Comparison of ENCODE assay signal across 9 cellular contexts in the genomic region with DNA sequence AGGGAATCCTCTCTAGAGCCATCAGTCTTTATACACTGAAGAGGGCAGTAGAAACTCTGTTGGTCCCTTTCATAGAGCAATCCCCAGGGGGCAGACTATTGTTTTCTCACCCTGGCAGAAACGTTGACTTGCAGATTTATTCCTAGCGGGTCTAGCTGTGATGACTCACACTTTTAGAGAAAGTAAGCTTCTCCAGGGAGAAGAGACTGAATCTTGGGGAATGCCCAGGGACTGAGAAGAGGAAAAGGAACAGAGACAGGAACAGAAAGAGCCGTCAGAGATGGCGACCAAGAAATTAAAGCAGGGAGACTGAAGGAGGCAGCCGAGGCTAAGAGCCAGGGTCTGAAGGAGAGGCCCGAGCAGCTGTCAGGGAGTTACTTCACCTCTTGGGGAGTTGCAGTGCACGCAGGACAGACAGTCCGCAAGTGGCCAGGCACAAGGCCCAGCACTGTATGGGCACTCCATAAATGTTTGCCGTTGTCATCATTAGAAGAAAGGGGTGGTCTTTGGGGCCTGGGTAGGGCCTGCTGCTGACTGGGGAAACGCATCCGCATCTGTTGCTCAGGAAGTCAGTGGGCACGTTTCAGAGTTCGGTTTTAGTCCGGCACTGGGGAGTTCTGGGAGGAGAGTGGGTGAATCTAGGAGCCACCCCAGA. TPM values are rescaled to one million over a fixed set of nuclear protein-coding genes. Genes with fewer than 3 reads are reported as not detected.
DNase-seq lines count a peak whose midpoint lies in the region; TF ChIP-seq lines count a peak whose summit lies in the region.
"Had no signal": no experiment of that assay in that cellular context is flagged by ENCODE, and none has a peak within 500 bp of the region (broad histone marks: within the 10 kb centered on the region; RNA-seq: fewer than 3 reads in every experiment).

No MANE protein-coding gene starts in this region.

- H3K36me3 ChIP-seq in Peyer's patch: peaks cover 0 to 44% (median 2%) of the 10 kb centered on the region in 3 donors
- peaks cover 6 to 11% of the 10 kb centered on the region in 2 donors for H3K36me3 ChIP-seq in ascending aorta
- peaks cover 6% of the 10 kb centered on the region for H3K36me3 ChIP-seq in left ventricle myocardium inferior

- no peaks in the 10 kb centered on the region for H3K9me3 ChIP-seq in Peyer's patch
- H3K9me3 ChIP-seq in ascending aorta: no peaks in the 10 kb centered on the region
- H3K9me3 ChIP-seq in left ventricle myocardium inferior (replicated peaks): no peaks in the 10 kb centered on the region

- no peak for TF ChIP-seq POLR2A in Peyer's patch (IDR thresholded peaks at IDR 0.05)

- in situ Hi-C loops in GM13977 (cut with MboI; ENCODE audit: low pct_unique_long_range_greater_than_20kb, low sequenced_read_pairs, unreplicated experiment): no loop called here

- no peaks in the 10 kb centered on the region for H3K27me3 ChIP-seq in Peyer's patch
- no peaks in the 10 kb centered on the region for H3K27me3 ChIP-seq in ascending aorta
- H3K27me3 ChIP-seq in left ventricle myocardium inferior (ENCODE audit: low read depth): no peaks in the 10 kb centered on the region

- H3K27ac ChIP-seq in Peyer's patch (peak overlapping the region; percentile 62 to 84 (median 62)), ascending aorta (peak overlapping the region; percentile 75 to 81), left ventricle myocardium inferior (replicated peaks) (peak overlapping the region; percentile 83)

- intact Hi-C loops in ascending aorta (cut with DNase I) (loop anchor here (2.0 to 5.0 kb wide), 4 partner anchors 59 to 141 kb away; a partner anchor contains a TSS), left ventricle myocardium inferior (cut with micrococcal nuclease) (no loop called here)

- H3K4me3 ChIP-seq in Peyer's patch (peak overlapping the region in 3 of 4 donors; percentile 7 to 8 (median 7)), ascending aorta (peak overlapping the region in 1 of 2 donors; percentile 44), left ventricle myocardium inferior (peak overlapping the region; percentile 39)

- peak; percentile 67 for DNase-seq in Ammon's horn (ENCODE audit: low spot score)
- peak; percentile 81 for DNase-seq in GM13977 (ENCODE audit: low spot score)
- peak; percentile 56 for DNase-seq in HK-2 (ENCODE audit: unreplicated experiment)
- DNase-seq in Peyer's patch: peak in 1 of 3 donors; percentile 63
- DNase-seq in ascending aorta (ENCODE audit: low spot score in 2 of 2): peak in 1 of 2 donors; percentile 86
- DNase-seq in left ventricle myocardium inferior: no peak
- DNase-seq in pulmonary artery endothelial cell (ENCODE audit: low read depth, low spot score): peak; percentile 96
- DNase-seq in T-helper 9 cell: no peak

- TF ChIP-seq CTCF in GM13977 (IDR thresholded peaks at IDR 0.05; ENCODE audit: extremely low read depth, insufficient read depth, missing control alignments): peak; percentile 53
- TF ChIP-seq CTCF in Peyer's patch (IDR thresholded peaks at IDR 0.05): peak; percentile 31 to 67 (median 61)
- peak; percentile 40 to 56 (median 56) for TF ChIP-seq CTCF in ascending aorta (IDR thresholded peaks at IDR 0.05)
- peak; percentile 57 for TF ChIP-seq CTCF in left ventricle myocardium inferior (IDR thresholded peaks at IDR 0.05; ENCODE audit: borderline replicate concordance)

- H3K4me1 ChIP-seq in Peyer's patch (peaks cover 0 to 61% (median 9%) of the 10 kb centered on the region in 4 donors), ascending aorta (peaks cover 5 to 30% of the 10 kb centered on the region in 2 donors), left ventricle myocardium inferior (peaks cover 68% of the 10 kb centered on the region)

RNA-seq across cellular contexts. Expression of a gene that starts 13.0 kb away (rescaled TPM):
- total RNA-seq in Peyer's patch (100 to 1,000 TPM; 145 to 543 (median 176) TPM), ascending aorta (not detected), left ventricle myocardium inferior (0.08 TPM), pulmonary artery endothelial cell (not detected in 2 replicates)
- total RNA-seq: T-helper 2 cell treated with Interferon-gamma antibody and Interleukin-4, amounts not matched to agents 100 ng/mL and 5 ng/mL, for 36 hours had no signal

RNA-seq across cellular contexts. Expression of a gene that starts 18.4 kb away (rescaled TPM):
- total RNA-seq in Peyer's patch (100 to 1,000 TPM in 3 of 4 donors, 10 to 100 TPM in 1; 90.8 to 547 (median 393) TPM), ascending aorta (528 TPM), left ventricle myocardium inferior (45.6 TPM), pulmonary artery endothelial cell (53.3 and 72.5 TPM in 2 replicates)

RNA-seq across cellular contexts. Expression of a gene that starts 51.9 kb away (rescaled TPM):
- total RNA-seq in Peyer's patch (100 to 1,000 TPM in 3 of 4 donors, 10 to 100 TPM in 1; 93.3 to 275 (median 143) TPM), ascending aorta (14.3 TPM), left ventricle myocardium inferior (0.22 TPM), pulmonary artery endothelial cell (0.13 TPM in 1 of 2 replicates, not detected in the other)

Comparison
In these comparisons a context has a peak if more than half of its experiments do, and no peak if none do; other contexts are left out.
1. DNase-seq: peak in Ammon's horn (single experiment), GM13977 (single experiment), HK-2 (single experiment) and pulmonary artery endothelial cell (single experiment); none in left ventricle myocardium inferior (single experiment) and T-helper 9 cell (single experiment).
2. RNA of a gene that starts 13.0 kb away (total RNA-seq): 145 to 543 TPM in Peyer's patch; 0.08 TPM in left ventricle myocardium inferior (single experiment), not detected in ascending aorta (single experiment) and not detected in pulmonary artery endothelial cell; every median in the first group is over 100 times any median in the second.
3. RNA of a gene that starts 51.9 kb away (total RNA-seq): 93.3 to 275 TPM in Peyer's patch and 14.3 TPM in ascending aorta (single experiment); 0.22 TPM in left ventricle myocardium inferior (single experiment) and 0.13 TPM in pulmonary artery endothelial cell; every median in the first group is over 10 times any median in the second.
4. Peak in every context shown above with its lines, with median percentiles within 50 percentile points of each other: CTCF ChIP-seq and H3K27ac ChIP-seq.